In the genomic region with DNA sequence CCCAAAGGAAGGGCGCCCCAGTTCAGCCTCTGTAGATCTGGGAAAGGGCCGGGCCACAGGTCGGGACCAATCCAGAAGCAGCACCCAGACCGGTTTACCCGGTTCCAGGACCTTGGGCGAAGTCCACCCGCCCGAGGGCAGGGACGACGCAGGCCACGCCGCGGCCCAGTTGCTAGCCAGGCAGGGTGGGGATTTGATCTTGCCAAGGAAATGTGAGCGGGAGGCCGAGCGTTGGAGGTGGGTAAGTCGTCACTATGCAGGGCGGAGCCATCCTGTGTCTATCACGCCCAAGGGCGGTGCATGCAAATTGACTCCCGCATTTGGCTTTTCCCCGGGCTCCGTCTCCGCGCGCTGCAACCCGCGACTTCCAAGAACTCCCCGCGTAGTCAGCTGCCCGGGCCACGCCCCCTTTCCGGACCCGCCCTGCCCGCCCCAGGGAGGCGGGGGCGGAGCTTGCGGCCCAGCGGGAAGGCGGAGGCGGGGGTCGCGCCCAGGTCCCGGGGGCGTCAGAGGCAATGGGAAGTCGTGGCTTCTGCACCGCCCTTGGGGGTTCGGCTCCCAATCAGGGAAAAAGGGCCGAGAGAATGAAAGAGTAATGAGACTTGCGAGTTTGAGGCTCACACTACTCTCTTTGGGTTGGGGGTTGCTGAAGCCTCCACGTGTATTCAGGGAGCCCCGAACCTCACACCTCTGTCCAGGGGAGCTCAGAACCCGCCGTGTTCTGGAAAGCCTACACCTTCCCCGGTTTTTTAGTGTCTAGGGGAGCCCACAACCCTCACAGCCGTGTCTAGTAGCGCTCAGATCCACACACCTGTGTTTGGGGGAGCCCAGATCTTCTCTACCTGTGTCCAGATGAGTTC, we compare ENCODE assay signal across 8 cellular contexts. TPM values are rescaled to one million over a fixed set of nuclear protein-coding genes. Genes with fewer than 3 reads are reported as not detected.
DNase-seq lines count a peak whose midpoint lies in the region; ATAC-seq and TF ChIP-seq lines count a peak whose summit lies in the region.

No MANE protein-coding gene starts in this region.

- intact Hi-C loops in lower leg skin (cut with DNase I; ENCODE audit: low total_unique reads) = no loop called here

- peak in 1 of 2 donors; percentile 8 for TF ChIP-seq POLR2A in lower leg skin (IDR thresholded peaks at IDR 0.05)

- ATAC-seq in HG03280 (IDR thresholded peaks at IDR 0.05; ENCODE audit: unreplicated experiment) = peak; percentile 34

- DNase-seq in GM04504 (ENCODE audit: low read depth) (peak; percentile 96), NCI-H748 (lab: John Stamatoyannopoulos, UW; ENCODE audit: unreplicated experiment) (peak; percentile 77), dermis microvascular lymphatic vessel endothelial cell (ENCODE audit: low read depth in 2 of 2) (peak; percentile 72 to 98), lower leg skin (ENCODE audit: low spot score in 2 of 2) (peak; percentile 96 to 99), HPDE6-E6E7 (ENCODE audit: extremely low spot score) (no peak)
- DNase-seq in activated CD4-positive, alpha-beta T cell treated with anti-CD3 and anti-CD28 coated beads, Interleukin-2, amount 50 U/mL, for 48 hours = peak; percentile 95 to 97
- peak; percentile 87 for DNase-seq in stimulated activated CD4-positive, alpha-beta T cell treated with anti-CD3 and anti-CD28 coated beads, Interleukin-4, amount 100 ng/mL, for 24 hours

- 2 to 5% methylated on average over 22 to 57 of the region's 57 CpGs for WGBS in lower leg skin, 2 donors

- TF ChIP-seq CTCF in lower leg skin (IDR thresholded peaks at IDR 0.05) = peak in 1 of 3 donors; percentile 26

- H3K4me3 ChIP-seq in lower leg skin (ENCODE audit: low read depth, poor library complexity, severe bottlenecking) = no peak overlapping the region

RNA-seq across cellular contexts. Expression of gene IER2, which starts 12.8 kb away (rescaled TPM):
- total RNA-seq in dermis microvascular lymphatic vessel endothelial cell (18.6 and 31.1 TPM in 2 replicates), lower leg skin (100 to 1,000 TPM; 118 to 146 (median 130) TPM)

RNA-seq across cellular contexts. Expression of gene STX10, which starts 12.8 kb away (rescaled TPM):
- total RNA-seq in dermis microvascular lymphatic vessel endothelial cell (57.1 and 62.4 TPM in 2 replicates), lower leg skin (100 to 1,000 TPM in 1 of 4 donors, 10 to 100 TPM in 3; 67.8 to 110 (median 78.0) TPM)

RNA-seq across cellular contexts. Expression of gene NACC1, which starts 44.9 kb away (rescaled TPM):
- 36.2 and 46.7 TPM in 2 replicates for total RNA-seq in dermis microvascular lymphatic vessel endothelial cell
- total RNA-seq in lower leg skin = 10 to 100 TPM; 21.4 to 46.1 (median 39.8) TPM

RNA-seq across cellular contexts. Expression of gene TRMT1, which starts 46.4 kb away (rescaled TPM):
- total RNA-seq in dermis microvascular lymphatic vessel endothelial cell = 20.3 and 26.2 TPM in 2 replicates
- 10 to 100 TPM; 17.7 to 60.4 (median 32.7) TPM for total RNA-seq in lower leg skin
